In the genomic region with DNA sequence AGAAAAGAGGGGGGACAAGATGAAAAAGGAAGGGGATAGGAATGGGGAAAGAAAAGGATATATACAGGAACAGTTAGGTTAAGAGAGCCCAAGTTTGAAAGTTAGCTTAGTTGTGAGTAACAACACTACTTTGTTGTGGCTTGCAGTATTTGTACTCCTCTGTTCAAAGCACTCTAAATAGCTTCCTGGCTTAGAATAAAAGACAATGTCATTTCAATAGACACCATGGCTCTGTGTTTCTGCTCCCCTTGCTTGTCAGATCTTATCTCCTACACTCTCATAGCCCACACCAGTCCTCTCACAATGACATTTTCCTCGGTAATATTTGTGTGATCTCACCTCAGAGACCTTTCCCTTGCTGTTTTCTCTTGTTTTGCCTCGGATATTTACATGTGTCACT, we compare ENCODE assay signal across 25 cellular contexts.
"Had no signal": no experiment of that assay in that cellular context is flagged by ENCODE, and none has a peak within 500 bp of the region (broad histone marks: within the 10 kb centered on the region; RNA-seq: fewer than 3 reads in every experiment).

No MANE protein-coding gene starts in this region.

- ATAC-seq: left cardiac atrium; lower lobe of right lung; natural killer cell treated with Interleukin-12 subunit alpha and Interleukin-12 subunit beta and Interleukin-15 and Interleukin-18, amount 100 ng/mL, for 72 hours; psoas muscle; sciatic nerve; stimulated activated naive B cell treated with anti-CD40 and anti-IgM and Interleukin-4, amounts not matched to agents 10 μg/mL and 1 μg/mL and 100 μg/mL, for 72 hours; stimulated activated naive CD8-positive, alpha-beta T cell treated with anti-CD3 and anti-CD28 coated beads, Interleukin-15, amount 100 ng/mL, for 72 hours had no signal

- H3K4me3 ChIP-seq: colonic mucosa, hepatocyte, left ventricle myocardium inferior, lower lobe of right lung, psoas muscle, spleen, thoracic aorta, transverse colon had no signal

- H3K9ac ChIP-seq: parathyroid adenoma had no signal

- H3K9me3 ChIP-seq: colonic mucosa, lower lobe of right lung, psoas muscle, thoracic aorta, transverse colon had no signal

- H3K36me3 ChIP-seq: colonic mucosa, left ventricle myocardium inferior, lower lobe of right lung, spleen, thoracic aorta, transverse colon had no signal

- H3K36me3 Mint-ChIP-seq: memory B cell had no signal

- H3K27me3 ChIP-seq: colonic mucosa, hepatocyte, spleen, transverse colon had no signal

- H3K4me2 ChIP-seq: hepatocyte had no signal

- H3K4me3 Mint-ChIP-seq: memory B cell; natural killer cell treated with Interleukin-12 subunit alpha and Interleukin-12 subunit beta and Interleukin-15 and Interleukin-18, amount 100 ng/mL, for 72 hours; stimulated activated naive B cell treated with anti-CD40 and anti-IgM and Interleukin-4, amounts not matched to agents 10 μg/mL and 1 μg/mL and 100 μg/mL, for 72 hours; stimulated activated naive CD8-positive, alpha-beta T cell treated with anti-CD3 and anti-CD28 coated beads, Interleukin-15, amount 100 ng/mL, for 72 hours had no signal

- H2AFZ ChIP-seq: hepatocyte, parathyroid adenoma had no signal

- DNase-seq: colonic mucosa; dermis blood vessel endothelial cell; foreskin melanocyte; head of caudate nucleus; kidney; left cardiac atrium; left ventricle myocardium inferior; lower lobe of right lung; midbrain; psoas muscle; retina; spleen; stimulated activated CD4-positive, alpha-beta T cell treated with anti-CD3 and anti-CD28 coated beads, Interleukin-15, amount 100 ng/mL, for 24 hours; stimulated activated CD4-positive, alpha-beta T cell treated with anti-CD3 and anti-CD28 coated beads, Interleukin-1b, Interleukin-23, amount 100 ng/mL, for 48 hours; stimulated activated CD4-positive, alpha-beta T cell treated with anti-CD3 and anti-CD28 coated beads, Interleukin-4, amount 100 ng/mL, for 24 hours; stimulated activated naive B cell treated with anti-CD40 and anti-IgM and Interleukin-4, amounts not matched to agents 10 μg/mL and 1 μg/mL and 100 μg/mL, for 72 hours; stimulated activated naive CD8-positive, alpha-beta T cell treated with anti-CD3 and anti-CD28 coated beads, Interleukin-15, amount 100 ng/mL, for 72 hours; substantia nigra; transverse colon had no signal

- H3K4me1 ChIP-seq: colonic mucosa, left ventricle myocardium inferior, lower lobe of right lung, parathyroid adenoma, psoas muscle, spleen, transverse colon had no signal

- H3K27ac ChIP-seq: colonic mucosa, hepatocyte, left ventricle myocardium inferior, lower lobe of right lung, parathyroid adenoma, psoas muscle, spleen, thoracic aorta, transverse colon had no signal

- H3K27me3 Mint-ChIP-seq: memory B cell; natural killer cell treated with Interleukin-12 subunit alpha and Interleukin-12 subunit beta and Interleukin-15 and Interleukin-18, amount 100 ng/mL, for 72 hours; stimulated activated naive B cell treated with anti-CD40 and anti-IgM and Interleukin-4, amounts not matched to agents 10 μg/mL and 1 μg/mL and 100 μg/mL, for 72 hours; stimulated activated naive CD8-positive, alpha-beta T cell treated with anti-CD3 and anti-CD28 coated beads, Interleukin-15, amount 100 ng/mL, for 72 hours had no signal

- H3K27ac Mint-ChIP-seq: memory B cell; natural killer cell treated with Interleukin-12 subunit alpha and Interleukin-12 subunit beta and Interleukin-15 and Interleukin-18, amount 100 ng/mL, for 72 hours; stimulated activated naive B cell treated with anti-CD40 and anti-IgM and Interleukin-4, amounts not matched to agents 10 μg/mL and 1 μg/mL and 100 μg/mL, for 72 hours had no signal

- H3K4me1 Mint-ChIP-seq: memory B cell; stimulated activated naive B cell treated with anti-CD40 and anti-IgM and Interleukin-4, amounts not matched to agents 10 μg/mL and 1 μg/mL and 100 μg/mL, for 72 hours; stimulated activated naive CD8-positive, alpha-beta T cell treated with anti-CD3 and anti-CD28 coated beads, Interleukin-15, amount 100 ng/mL, for 72 hours had no signal
